In genomic region chr7:103093429-103093828, GRCh38 we compare ENCODE assay signal across 2 cellular contexts.
A peak's percentile ranks its signal among the peaks of the same experiment; 100 is the strongest.
TF ChIP-seq lines count a peak whose summit lies in the region.

No MANE protein-coding gene starts in this region.

TF ChIP-seq in SK-N-SH, 30 proteins besides CTCF, POLR2A, EP300 and RAD21:
- TF ChIP-seq JUND (IDR thresholded peaks at IDR 0.05): peak; percentile 10; the same call in 1 of the 2 replicates
- TF ChIP-seq CHD2 (IDR thresholded peaks at IDR 0.05; ENCODE audit: low read length, partially characterized antibody): no peak
- TF ChIP-seq YY1 (IDR thresholded peaks at IDR 0.05; ENCODE audit: low read depth): no peak
- TF ChIP-seq GATA2 (CRISPR knock-in tag; IDR thresholded peaks at IDR 0.05): no peak
- no peak for TF ChIP-seq PBX3 (IDR thresholded peaks at IDR 0.05)

TF ChIP-seq in SK-N-SH treated with all-trans-retinoic acid at 6 μM for 48 hours, 23 proteins besides CTCF, POLR2A, EP300 and RAD21:
- TF ChIP-seq, protein P1, sequence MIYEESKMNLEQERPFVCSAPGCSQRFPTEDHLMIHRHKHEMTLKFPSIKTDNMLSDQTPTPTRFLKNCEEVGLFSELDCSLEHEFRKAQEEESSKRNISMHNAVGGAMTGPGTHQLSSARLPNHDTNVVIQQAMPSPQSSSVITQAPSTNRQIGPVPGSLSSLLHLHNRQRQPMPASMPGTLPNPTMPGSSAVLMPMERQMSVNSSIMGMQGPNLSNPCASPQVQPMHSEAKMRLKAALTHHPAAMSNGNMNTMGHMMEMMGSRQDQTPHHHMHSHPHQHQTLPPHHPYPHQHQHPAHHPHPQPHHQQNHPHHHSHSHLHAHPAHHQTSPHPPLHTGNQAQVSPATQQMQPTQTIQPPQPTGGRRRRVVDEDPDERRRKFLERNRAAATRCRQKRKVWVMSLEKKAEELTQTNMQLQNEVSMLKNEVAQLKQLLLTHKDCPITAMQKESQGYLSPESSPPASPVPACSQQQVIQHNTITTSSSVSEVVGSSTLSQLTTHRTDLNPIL (CRISPR knock-in tag; IDR thresholded peaks at IDR 0.05; ENCODE audit: low read depth): no peak
- TF ChIP-seq ZNF565 (CRISPR knock-in tag; conservative IDR thresholded peaks at IDR 0.05; ENCODE audit: low read depth) (no peak), SNAI2 (CRISPR knock-in tag; IDR thresholded peaks at IDR 0.05) (no peak), ZFP3 (CRISPR knock-in tag; IDR thresholded peaks at IDR 0.05) (no peak), CSDC2 (CRISPR knock-in tag; IDR thresholded peaks at IDR 0.05) (no peak), PPARA (CRISPR knock-in tag; IDR thresholded peaks at IDR 0.05; ENCODE audit: borderline replicate concordance) (no peak), ZNF8 (CRISPR knock-in tag; IDR thresholded peaks at IDR 0.05) (no peak), TOX (CRISPR knock-in tag; IDR thresholded peaks at IDR 0.05; ENCODE audit: borderline replicate concordance) (no peak), ZFP30 (CRISPR knock-in tag; IDR thresholded peaks at IDR 0.05) (no peak), ESRRG (CRISPR knock-in tag; IDR thresholded peaks at IDR 0.05) (no peak), BACH2 (CRISPR knock-in tag; IDR thresholded peaks at IDR 0.05; ENCODE audit: borderline replicate concordance) (no peak), RARB (CRISPR knock-in tag; IDR thresholded peaks at IDR 0.05) (no peak), OSR1 (CRISPR knock-in tag; IDR thresholded peaks at IDR 0.05) (no peak), TSHZ2 (CRISPR knock-in tag; IDR thresholded peaks at IDR 0.05) (no peak), ZNF70 (CRISPR knock-in tag; IDR thresholded peaks at IDR 0.05) (no peak)
- TF ChIP-seq, protein P2, sequence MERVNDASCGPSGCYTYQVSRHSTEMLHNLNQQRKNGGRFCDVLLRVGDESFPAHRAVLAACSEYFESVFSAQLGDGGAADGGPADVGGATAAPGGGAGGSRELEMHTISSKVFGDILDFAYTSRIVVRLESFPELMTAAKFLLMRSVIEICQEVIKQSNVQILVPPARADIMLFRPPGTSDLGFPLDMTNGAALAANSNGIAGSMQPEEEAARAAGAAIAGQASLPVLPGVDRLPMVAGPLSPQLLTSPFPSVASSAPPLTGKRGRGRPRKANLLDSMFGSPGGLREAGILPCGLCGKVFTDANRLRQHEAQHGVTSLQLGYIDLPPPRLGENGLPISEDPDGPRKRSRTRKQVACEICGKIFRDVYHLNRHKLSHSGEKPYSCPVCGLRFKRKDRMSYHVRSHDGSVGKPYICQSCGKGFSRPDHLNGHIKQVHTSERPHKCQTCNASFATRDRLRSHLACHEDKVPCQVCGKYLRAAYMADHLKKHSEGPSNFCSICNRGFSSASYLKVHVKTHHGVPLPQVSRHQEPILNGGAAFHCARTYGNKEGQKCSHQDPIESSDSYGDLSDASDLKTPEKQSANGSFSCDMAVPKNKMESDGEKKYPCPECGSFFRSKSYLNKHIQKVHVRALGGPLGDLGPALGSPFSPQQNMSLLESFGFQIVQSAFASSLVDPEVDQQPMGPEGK (CRISPR knock-in tag; IDR thresholded peaks at IDR 0.05; ENCODE audit: borderline replicate concordance): no peak
- TF ChIP-seq, protein P3, sequence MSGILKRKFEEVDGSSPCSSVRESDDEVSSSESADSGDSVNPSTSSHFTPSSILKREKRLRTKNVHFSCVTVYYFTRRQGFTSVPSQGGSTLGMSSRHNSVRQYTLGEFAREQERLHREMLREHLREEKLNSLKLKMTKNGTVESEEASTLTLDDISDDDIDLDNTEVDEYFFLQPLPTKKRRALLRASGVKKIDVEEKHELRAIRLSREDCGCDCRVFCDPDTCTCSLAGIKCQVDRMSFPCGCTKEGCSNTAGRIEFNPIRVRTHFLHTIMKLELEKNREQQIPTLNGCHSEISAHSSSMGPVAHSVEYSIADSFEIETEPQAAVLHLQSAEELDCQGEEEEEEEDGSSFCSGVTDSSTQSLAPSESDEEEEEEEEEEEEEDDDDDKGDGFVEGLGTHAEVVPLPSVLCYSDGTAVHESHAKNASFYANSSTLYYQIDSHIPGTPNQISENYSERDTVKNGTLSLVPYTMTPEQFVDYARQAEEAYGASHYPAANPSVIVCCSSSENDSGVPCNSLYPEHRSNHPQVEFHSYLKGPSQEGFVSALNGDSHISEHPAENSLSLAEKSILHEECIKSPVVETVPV (CRISPR knock-in tag; IDR thresholded peaks at IDR 0.05): no peak
- TF ChIP-seq, protein P4, sequence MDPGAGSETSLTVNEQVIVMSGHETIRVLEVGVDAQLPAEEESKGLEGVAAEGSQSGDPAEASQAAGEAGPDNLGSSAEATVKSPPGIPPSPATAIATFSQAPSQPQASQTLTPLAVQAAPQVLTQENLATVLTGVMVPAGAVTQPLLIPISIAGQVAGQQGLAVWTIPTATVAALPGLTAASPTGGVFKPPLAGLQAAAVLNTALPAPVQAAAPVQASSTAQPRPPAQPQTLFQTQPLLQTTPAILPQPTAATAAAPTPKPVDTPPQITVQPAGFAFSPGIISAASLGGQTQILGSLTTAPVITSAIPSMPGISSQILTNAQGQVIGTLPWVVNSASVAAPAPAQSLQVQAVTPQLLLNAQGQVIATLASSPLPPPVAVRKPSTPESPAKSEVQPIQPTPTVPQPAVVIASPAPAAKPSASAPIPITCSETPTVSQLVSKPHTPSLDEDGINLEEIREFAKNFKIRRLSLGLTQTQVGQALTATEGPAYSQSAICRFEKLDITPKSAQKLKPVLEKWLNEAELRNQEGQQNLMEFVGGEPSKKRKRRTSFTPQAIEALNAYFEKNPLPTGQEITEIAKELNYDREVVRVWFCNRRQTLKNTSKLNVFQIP (CRISPR knock-in tag; IDR thresholded peaks at IDR 0.05; ENCODE audit: borderline replicate concordance, low read depth): no peak
